1 cellular context compared by ENCODE assay signal in the genomic region with DNA sequence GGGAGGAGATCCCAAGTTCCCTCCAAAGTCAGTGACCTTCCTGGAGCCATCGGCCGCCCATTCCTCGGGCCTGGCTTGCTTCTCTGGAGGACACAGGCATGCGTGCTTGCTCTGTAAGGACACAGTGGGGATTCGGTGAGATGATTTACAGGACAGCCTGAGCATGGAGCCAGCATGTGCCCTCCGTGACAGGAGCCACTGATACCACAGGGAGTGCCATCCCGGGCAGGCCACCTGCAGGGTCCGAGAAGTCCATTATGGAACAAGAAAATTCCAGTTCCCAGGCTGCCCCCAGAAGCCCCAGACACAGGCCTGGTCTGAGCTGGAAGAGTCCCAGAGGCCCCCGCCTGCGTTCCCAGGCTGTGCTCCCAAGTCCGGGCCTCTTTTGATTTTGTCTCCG.
TF ChIP-seq lines count a peak whose summit lies in the region.

No MANE protein-coding gene starts in this region.

TF ChIP-seq in IMR-90, 13 proteins besides CTCF, POLR2A, EP300 and RAD21:
- no peak for TF ChIP-seq MAFK (IDR thresholded peaks at IDR 0.05; ENCODE audit: low read depth, low read length)
- no peak for TF ChIP-seq MXI1 (IDR thresholded peaks at IDR 0.05; ENCODE audit: borderline replicate concordance, low read depth, low read length)
- TF ChIP-seq RFX5 (IDR thresholded peaks at IDR 0.05; ENCODE audit: low read depth, low read length) = no peak
